Comparison of ENCODE assay signal across 22 cellular contexts in genomic region chr19:53597023-53597422, GRCh38. TPM values are rescaled to one million over a fixed set of nuclear protein-coding genes. Genes with fewer than 3 reads are reported as not detected.
A peak's percentile ranks its signal among the peaks of the same experiment; 100 is the strongest.
DNase-seq lines count a peak whose midpoint lies in the region; ATAC-seq and TF ChIP-seq lines count a peak whose summit lies in the region.
"Had no signal": no experiment of that assay in that cellular context is flagged by ENCODE, and none has a peak within 500 bp of the region (broad histone marks: within the 10 kb centered on the region; RNA-seq: fewer than 3 reads in every experiment).

No MANE protein-coding gene starts in this region.

- no peaks in the 10 kb centered on the region for H3K9me2 ChIP-seq in PC-9 (ENCODE audit: insufficient read depth)

- H4K12ac ChIP-seq in trophoblast cell (ENCODE audit: low read depth, low read length), result no peak overlapping the region

- no peak overlapping the region for H2BK15ac ChIP-seq in H9 (ENCODE audit: low read depth, low read length)

- H2AK5ac ChIP-seq in H9 (ENCODE audit: insufficient read length, low read length), result no peak overlapping the region
- H2AK5ac ChIP-seq in trophoblast cell (ENCODE audit: low read length), result no peak overlapping the region

- no peak overlapping the region for H2BK120ac ChIP-seq in H9 (ENCODE audit: low read depth, low read length, poor library complexity, severe bottlenecking)
- peak overlapping the region; percentile 99 for H2BK120ac ChIP-seq in trophoblast cell (ENCODE audit: insufficient read depth, low read length, poor library complexity)

- no peak for ATAC-seq in naive thymus-derived CD4-positive, alpha-beta T cell
- ATAC-seq in GM19035 (IDR thresholded peaks at IDR 0.05; ENCODE audit: unreplicated experiment), result no peak
- ATAC-seq: CD8-positive, alpha-beta T cell; PC-3 had no signal

- no peak overlapping the region for H3K56ac ChIP-seq in H9 (ENCODE audit: insufficient read length, low read depth, low read length)

- H3K27me3 ChIP-seq in H9 (ENCODE audit: insufficient read depth, low read length), result no peaks in the 10 kb centered on the region
- H3K27me3 ChIP-seq in PC-9 (ENCODE audit: insufficient read depth, low read depth), result no peaks in the 10 kb centered on the region
- no peaks in the 10 kb centered on the region for H3K27me3 ChIP-seq in trophoblast cell (ENCODE audit: insufficient read depth, low read length)
- H3K27me3 ChIP-seq in naive thymus-derived CD4-positive, alpha-beta T cell (ENCODE audit: control insufficient read depth in 2 of 2, insufficient read depth in 2 of 2, low read length in 2 of 2), result no peaks in the 10 kb centered on the region
- no peaks in the 10 kb centered on the region for H3K27me3 ChIP-seq in SJCRH30
- H3K27me3 ChIP-seq: BLaER1, SJSA1 had no signal

- CTCF ChIA-PET in PC-9 (lab: Charles Lee), result interaction anchor here (0.7 kb wide), 1 partner anchor 433 kb away, joined by 16 read pairs; no protein-coding TSS in a partner anchor
- CTCF ChIA-PET in naive thymus-derived CD4-positive, alpha-beta T cell (lab: Charles Lee), result no interaction called here

- H3K4me3 Mint-ChIP-seq in H9, result no peak overlapping the region
- H3K4me3 Mint-ChIP-seq in naive thymus-derived CD4-positive, alpha-beta T cell, result no peak overlapping the region
- H3K4me3 Mint-ChIP-seq: CD8-positive, alpha-beta T cell had no signal

- peak overlapping the region; percentile 82 to 98 (median 95); a peak in 6 of 7 replicates for H3K27ac Mint-ChIP-seq in H9
- H3K27ac Mint-ChIP-seq in naive thymus-derived CD4-positive, alpha-beta T cell, result no peak overlapping the region
- H3K27ac Mint-ChIP-seq: CD8-positive, alpha-beta T cell had no signal

- BruUV-seq in PC-9 (replicated peaks; lab: Mats Ljungman, UMichigan), result no TSS peak

- no peak overlapping the region for H4K5ac ChIP-seq in H9 (ENCODE audit: insufficient read length, low read depth, low read length)

- no peaks in the 10 kb centered on the region for H3K9me3 ChIP-seq in H9 (ENCODE audit: control insufficient read depth, low read depth, low read length)
- H3K9me3 ChIP-seq in PC-9 (ENCODE audit: insufficient read depth, low read depth), result no peaks in the 10 kb centered on the region
- no peaks in the 10 kb centered on the region for H3K9me3 ChIP-seq in trophoblast cell (ENCODE audit: insufficient read depth, low read depth, low read length)
- H3K9me3 ChIP-seq in naive thymus-derived CD4-positive, alpha-beta T cell (ENCODE audit: control insufficient read depth in 2 of 3, low read length in 3 of 3), result no peaks in the 10 kb centered on the region
- no peaks in the 10 kb centered on the region for H3K9me3 ChIP-seq in SJCRH30 (replicated peaks)
- H3K9me3 ChIP-seq: BLaER1 had no signal

- H3K9me3 Mint-ChIP-seq in H9, result no peaks in the 10 kb centered on the region
- H3K9me3 Mint-ChIP-seq in naive thymus-derived CD4-positive, alpha-beta T cell, result peaks cover 4 to 46% (median 12%) of the 10 kb centered on the region in 11 donors
- H3K9me3 Mint-ChIP-seq: CD8-positive, alpha-beta T cell had no signal

- H3K14ac ChIP-seq in H9 (ENCODE audit: insufficient read depth, low read length), result no peak overlapping the region
- no peak overlapping the region for H3K14ac ChIP-seq in trophoblast cell (ENCODE audit: low read length)

- H3K79me1 ChIP-seq in H9 (ENCODE audit: insufficient read depth, low read depth, low read length, poor library complexity, severe bottlenecking) (no peaks in the 10 kb centered on the region), trophoblast cell (ENCODE audit: low read length) (peaks cover 55% of the 10 kb centered on the region)

- no peaks in the 10 kb centered on the region for H3K79me2 ChIP-seq in H9 (ENCODE audit: insufficient read depth, low read length)
- H3K79me2 ChIP-seq in PC-9 (ENCODE audit: low read depth), result no peaks in the 10 kb centered on the region
- H3K79me2 ChIP-seq in trophoblast cell (ENCODE audit: control insufficient read depth, insufficient read depth, low read length, poor library complexity), result peaks cover 4% of the 10 kb centered on the region

- H4K91ac ChIP-seq in H9 (ENCODE audit: insufficient read length, low read depth, low read length) (no peak overlapping the region), trophoblast cell (ENCODE audit: low read depth, low read length) (peak overlapping the region; percentile 99)

- H4K20me1 ChIP-seq in H9 (ENCODE audit: control insufficient read depth, insufficient read depth, insufficient read length) (no peaks in the 10 kb centered on the region), PC-9 (ENCODE audit: insufficient read depth) (no peaks in the 10 kb centered on the region)
- H4K20me1 ChIP-seq: BLaER1 had no signal

- no peak overlapping the region for H3K4me2 ChIP-seq in H9 (ENCODE audit: insufficient read depth, insufficient read length, low read length)
- peak overlapping the region; percentile 3 for H3K4me2 ChIP-seq in PC-9
- no peak overlapping the region for H3K4me2 ChIP-seq in trophoblast cell (ENCODE audit: low read length)
- H3K4me2 ChIP-seq: BLaER1 had no signal

- no peaks in the 10 kb centered on the region for H3K23me2 ChIP-seq in H9 (ENCODE audit: insufficient read length, low read depth, low read length, poor library complexity, severe bottlenecking)

- H3K4me1 Mint-ChIP-seq in H9, result peaks cover 29 to 34% of the 10 kb centered on the region in 2 experiments
- H3K4me1 Mint-ChIP-seq in naive thymus-derived CD4-positive, alpha-beta T cell, result no peaks in the 10 kb centered on the region

- H3K27ac ChIP-seq in H9 (ENCODE audit: insufficient read length, low read depth, low read length) (no peak overlapping the region), PC-9 (peak overlapping the region; percentile 40), epithelial cell of prostate (peak overlapping the region; percentile 68), trophoblast cell (ENCODE audit: low read depth, low read length) (peak overlapping the region; percentile 95), SJCRH30 (no peak overlapping the region)
- no peak overlapping the region for H3K27ac ChIP-seq in naive thymus-derived CD4-positive, alpha-beta T cell (ENCODE audit: low read depth, low read length)
- H3K27ac ChIP-seq: BLaER1, HL-60, SJSA1 had no signal

- H3K23ac ChIP-seq in H9 (ENCODE audit: insufficient read length, low read depth, low read length) (no peak overlapping the region), trophoblast cell (ENCODE audit: low read length) (no peak overlapping the region)

- H3K4me1 ChIP-seq in H9 (ENCODE audit: insufficient read depth, low read length) (peaks cover 3% of the 10 kb centered on the region; the same call in 1 of the 2 replicates), PC-9 (replicated peaks; ENCODE audit: insufficient read depth) (peaks cover 15% of the 10 kb centered on the region), trophoblast cell (ENCODE audit: control insufficient read depth in 1 of 2, insufficient read depth in 2 of 2, low read length in 2 of 2) (peaks cover 13 to 14% of the 10 kb centered on the region in 2 experiments), SJCRH30 (no peaks in the 10 kb centered on the region)
- no peaks in the 10 kb centered on the region for H3K4me1 ChIP-seq in naive thymus-derived CD4-positive, alpha-beta T cell (ENCODE audit: control insufficient read depth in 2 of 2, insufficient read depth in 2 of 2, low read length in 2 of 2)
- H3K4me1 ChIP-seq: BLaER1, SJSA1 had no signal

- H4K8ac ChIP-seq in H9 (replicated peaks; ENCODE audit: insufficient read length, low read depth, low read length) (no peak overlapping the region), trophoblast cell (ENCODE audit: low read depth, low read length) (no peak overlapping the region)

- no peak overlapping the region for H3K18ac ChIP-seq in H9 (ENCODE audit: insufficient read length, low read depth, low read length)
- H3K18ac ChIP-seq in trophoblast cell (ENCODE audit: low read length), result no peak overlapping the region

- intact Hi-C loops in PC-9 (cut with micrococcal nuclease; ENCODE audit: unreplicated experiment), result loop anchor here (1.0 kb wide), 1 partner anchor 15 kb away; no protein-coding TSS in a partner anchor
- intact Hi-C loops in naive thymus-derived CD4-positive, alpha-beta T cell (cut with micrococcal nuclease), result no loop called here

- H3F3A ChIP-seq in PC-9 (ENCODE audit: insufficient read depth, low read depth), result peaks cover 18% of the 10 kb centered on the region; the same call in 1 of the 2 replicates

- no peak overlapping the region for H2BK12ac ChIP-seq in H9 (ENCODE audit: insufficient read length, low read depth, low read length)
- H2BK12ac ChIP-seq in trophoblast cell (ENCODE audit: low read length), result no peak overlapping the region

- H3T11ph ChIP-seq in H9 (ENCODE audit: low read length), result no peak overlapping the region

- H3K4me3 ChIP-seq in PC-9, result no peak overlapping the region
- no peak overlapping the region for H3K4me3 ChIP-seq in trophoblast cell (ENCODE audit: low read depth, low read length)
- no peak overlapping the region for H3K4me3 ChIP-seq in naive thymus-derived CD4-positive, alpha-beta T cell (ENCODE audit: low read length)
- H3K4me3 ChIP-seq in SJCRH30, result no peak overlapping the region
- H3K4me3 ChIP-seq: BLaER1, SJSA1 had no signal

- no peak overlapping the region for H2BK5ac ChIP-seq in H9 (ENCODE audit: insufficient read length, low read length)
- H2BK5ac ChIP-seq in trophoblast cell (ENCODE audit: low read depth, low read length, poor library complexity), result peak overlapping the region; percentile 99

- H3K27me3 Mint-ChIP-seq in H9 (ENCODE audit: low read depth), result no peaks in the 10 kb centered on the region
- no peaks in the 10 kb centered on the region for H3K27me3 Mint-ChIP-seq in naive thymus-derived CD4-positive, alpha-beta T cell

- H3K9ac ChIP-seq in H9 (ENCODE audit: extremely low read depth, insufficient read length, low read length), result no peak overlapping the region
- H3K9ac ChIP-seq in trophoblast cell (ENCODE audit: low read length), result no peak overlapping the region
- H3K9ac ChIP-seq: BLaER1 had no signal

- no peak overlapping the region for H2BK20ac ChIP-seq in H9 (ENCODE audit: low read depth, low read length, poor library complexity, severe bottlenecking)

- DNase-seq in H9, result no peak
- peak; percentile 90 to 91 for DNase-seq in PC-9
- DNase-seq in epithelial cell of prostate (ENCODE audit: low read depth, low spot score), result peak; percentile 24
- peak; percentile 92 to 98 for DNase-seq in trophoblast cell
- DNase-seq in naive thymus-derived CD4-positive, alpha-beta T cell, result no peak
- no peak for DNase-seq in SJCRH30
- no peak for DNase-seq in GM20000 (ENCODE audit: low spot score)
- DNase-seq: CD8-positive, alpha-beta T cell; H7; KBM-7; NCI-H1417; NCI-H187; NCI-H2227 treated with DMSO at 0.1 percent for 48 hours; NCI-H510A treated with DMSO at 0.1 percent for 48 hours; NCI-H774; PC-3 had no signal

- H3K4ac ChIP-seq in H9 (ENCODE audit: low read depth, low read length) (no peak overlapping the region), trophoblast cell (ENCODE audit: low read depth, low read length) (no peak overlapping the region)

- TF ChIP-seq CTCF in H9 (conservative IDR thresholded peaks at IDR 0.05), result no peak
- no peak for TF ChIP-seq CTCF in PC-9 (conservative IDR thresholded peaks at IDR 0.05)
- no peak for TF ChIP-seq CTCF in GM20000 (IDR thresholded peaks at IDR 0.05; ENCODE audit: extremely low read depth, missing control alignments)

- H3K36me3 Mint-ChIP-seq in H9 (ENCODE audit: insufficient read depth in 1 of 3, low read depth in 3 of 3), result no peaks in the 10 kb centered on the region
- peaks cover 0 to 9% (median 0%) of the 10 kb centered on the region in 5 donors for H3K36me3 Mint-ChIP-seq in naive thymus-derived CD4-positive, alpha-beta T cell
- H3K36me3 Mint-ChIP-seq: CD8-positive, alpha-beta T cell had no signal

- POLR2A ChIA-PET in PC-9 (lab: Charles Lee; ENCODE audit: unreplicated experiment), result no interaction called here
- POLR2A ChIA-PET in naive thymus-derived CD4-positive, alpha-beta T cell (lab: Charles Lee), result no interaction called here

- no peak overlapping the region for H2AFZ ChIP-seq in H9 (ENCODE audit: low read length)
- H2AFZ ChIP-seq in PC-9, result no peak overlapping the region
- H2AFZ ChIP-seq in trophoblast cell (ENCODE audit: insufficient read depth, low read length, poor library complexity), result no peak overlapping the region

- H3K36me3 ChIP-seq in PC-9 (ENCODE audit: low read depth) (no peaks in the 10 kb centered on the region), trophoblast cell (ENCODE audit: control insufficient read depth in 1 of 2, insufficient read depth in 2 of 2, low read length in 2 of 2) (no peaks in the 10 kb centered on the region), SJCRH30 (no peaks in the 10 kb centered on the region)
- no peaks in the 10 kb centered on the region for H3K36me3 ChIP-seq in naive thymus-derived CD4-positive, alpha-beta T cell (ENCODE audit: control insufficient read depth in 2 of 3, insufficient read depth in 3 of 3, low read length in 3 of 3)
- H3K36me3 ChIP-seq: BLaER1, SJSA1 had no signal

- WGBS in H9 (ENCODE audit: extremely low coverage, insufficient read length, low lambda C conversion rate), result no CpG with 5 or more reads among the region's 12 CpGs
- no CpG with 5 or more reads among the region's 12 CpGs for WGBS in trophoblast cell (ENCODE audit: extremely low coverage, insufficient coverage, insufficient read length)

RNA-seq across cellular contexts. Expression of gene DPRX, which starts 34.8 kb away (rescaled TPM):
- not detected in 2 replicates for total RNA-seq in H9 (2021)
- not detected in 2 replicates for total RNA-seq in PC-9 (2021)
- 0.29 and 0.43 TPM in 2 replicates for polyA plus RNA-seq in trophoblast cell (2013)
- total RNA-seq in naive thymus-derived CD4-positive, alpha-beta T cell, result not detected
- polyA plus RNA-seq in naive thymus-derived CD4-positive, alpha-beta T cell, result not detected
- not detected in 2 replicates for total RNA-seq in SJCRH30 (2014; rRNA removed; shearing (Covaris generic))
- total RNA-seq: A673; CD8-positive, alpha-beta T cell; HT1080; PC-3; SJSA1 had no signal

RNA-seq across cellular contexts. Expression of gene ZNF331, which starts 59.1 kb away (rescaled TPM):
- total RNA-seq in H9 (2021), result 50.6 and 57.2 TPM in 2 replicates
- 39.2 and 51.6 TPM in 2 replicates for total RNA-seq in PC-9 (2021)
- polyA plus RNA-seq in trophoblast cell (2013), result 22.2 and 23.3 TPM in 2 replicates
- 100 to 1,000 TPM in 2 of 5 experiments, 10 to 100 TPM in 3; 18.1 to 318 (median 68.6) TPM for total RNA-seq in naive thymus-derived CD4-positive, alpha-beta T cell
- polyA plus RNA-seq in naive thymus-derived CD4-positive, alpha-beta T cell, result 10 to 100 TPM; 35.0 to 52.1 TPM
- total RNA-seq in SJCRH30 (2014; rRNA removed; shearing (Covaris generic)), result 13.4 and 20.5 TPM in 2 replicates

Comparison
In these comparisons a context has a peak if more than half of its experiments do, and no peak if none do; other contexts are left out.
1. DNase-seq: peak in PC-9 (2 of 2), epithelial cell of prostate (single experiment) and trophoblast cell (2 of 2); none in H9 (single experiment), naive thymus-derived CD4-positive, alpha-beta T cell (0 of 9), SJCRH30 (0 of 2) and GM20000 (single experiment).
2. H3K27ac ChIP-seq: peak in PC-9 (single experiment), epithelial cell of prostate (single experiment) and trophoblast cell (single experiment); none in H9 (single experiment), naive thymus-derived CD4-positive, alpha-beta T cell (single experiment) and SJCRH30 (single experiment).
3. H3K27ac Mint-ChIP-seq: peak in H9 (3 of 3); none in naive thymus-derived CD4-positive, alpha-beta T cell (0 of 9).